In the genomic region with DNA sequence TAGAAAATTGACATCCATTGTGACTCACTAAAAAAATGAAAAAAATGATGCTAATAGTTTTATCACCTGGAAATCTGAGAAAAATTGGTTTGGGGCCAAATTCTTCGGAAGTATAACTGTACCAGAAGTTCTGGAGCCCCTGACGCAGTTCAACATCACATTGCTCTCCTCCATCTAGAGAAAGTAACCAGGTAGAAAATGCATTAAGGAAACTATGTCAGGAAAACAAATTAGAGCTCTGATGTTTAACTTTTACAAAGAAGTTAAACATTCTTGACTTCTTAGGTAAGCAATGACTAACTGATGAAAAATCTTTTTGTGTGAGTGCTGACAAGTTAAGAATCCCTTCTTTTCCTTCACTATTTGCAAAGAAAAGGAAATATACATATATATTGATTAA, we compare ENCODE assay signal across 30 cellular contexts.
DNase-seq lines count a peak whose midpoint lies in the region; ATAC-seq, FAIRE-seq and TF ChIP-seq lines count a peak whose summit lies in the region.
"Had no signal": no experiment of that assay in that cellular context is flagged by ENCODE, and none has a peak within 500 bp of the region (broad histone marks: within the 10 kb centered on the region; RNA-seq: fewer than 3 reads in every experiment).

No MANE protein-coding gene starts in this region.

- BruUV-seq in endothelial cell of umbilical vein (replicated peaks; lab: Mats Ljungman, UMichigan): no TSS peak

- H3K36me3 Mint-ChIP-seq in progenitor cell of endocrine pancreas (ENCODE audit: insufficient read depth): peaks cover 3% of the 10 kb centered on the region
- H3K36me3 Mint-ChIP-seq: activated naive CD4-positive, alpha-beta T cell treated with anti-CD3 and anti-CD28 coated beads, Interleukin-2, amount 50 U/mL, for 72 hours; naive thymus-derived CD4-positive, alpha-beta T cell had no signal

- TF ChIP-seq CTCF in endothelial cell of umbilical vein (IDR thresholded peaks at IDR 0.05; ENCODE audit: extremely low read depth in 1 of 2, insufficient read depth in 1 of 2, low read depth in 1 of 2, low read length in 2 of 2): no peak
- TF ChIP-seq CTCF in progenitor cell of endocrine pancreas (IDR thresholded peaks at IDR 0.05; ENCODE audit: unreplicated experiment): no peak

- H3K27ac ChIP-seq in endothelial cell of umbilical vein (ENCODE audit: insufficient read depth, low read depth, low read length): no peak overlapping the region
- H3K27ac ChIP-seq: BLaER1 treated with 17β-estradiol and CSF1 and Interleukin-3, amounts not matched to agents 10 nM and 100 nM; cardiac muscle cell; colonic mucosa; HL-60; neutrophil; right lobe of liver; SJSA1; spleen; stomach; uterus had no signal

- H3K4me1 ChIP-seq in endothelial cell of umbilical vein (ENCODE audit: control insufficient read depth, extremely low read depth, insufficient read depth, low read length): no peaks in the 10 kb centered on the region
- H3K4me1 ChIP-seq: BLaER1 treated with 17β-estradiol and CSF1 and Interleukin-3, amounts not matched to agents 10 nM and 100 nM; colonic mucosa; right lobe of liver; SJSA1; spleen; stomach; uterus had no signal

- POLR2A ChIA-PET in endothelial cell of umbilical vein (lab: Charles Lee): no interaction called here

- CTCF ChIA-PET in endothelial cell of umbilical vein (lab: Charles Lee): no interaction called here

- H3K9me3 Mint-ChIP-seq in progenitor cell of endocrine pancreas (ENCODE audit: low read depth): peaks cover 8% of the 10 kb centered on the region

- H3K4me3 ChIP-seq in endothelial cell of umbilical vein (replicated peaks in 1 of 3; ENCODE audit: insufficient read depth in 1 of 3, low read depth in 1 of 3, low read length in 3 of 3): no peak overlapping the region
- H3K4me3 ChIP-seq: BLaER1 treated with 17β-estradiol and CSF1 and Interleukin-3, amounts not matched to agents 10 nM and 100 nM; cardiac muscle cell; colonic mucosa; right lobe of liver; SJSA1; spleen; stomach; uterus had no signal

- no peak overlapping the region for H3K4me3 Mint-ChIP-seq in progenitor cell of endocrine pancreas (ENCODE audit: low read depth)
- H3K4me3 Mint-ChIP-seq: naive thymus-derived CD4-positive, alpha-beta T cell had no signal

- dilution Hi-C loops in endothelial cell of umbilical vein (cut with MboI; ENCODE audit: extremely low pct_ligation_motif_present, low sequenced_read_pairs): no loop called here

- ATAC-seq in HG03196 (IDR thresholded peaks at IDR 0.05; ENCODE audit: unreplicated experiment) (no peak), GM18868 (IDR thresholded peaks at IDR 0.05; ENCODE audit: unreplicated experiment) (no peak)
- ATAC-seq: activated naive CD4-positive, alpha-beta T cell treated with anti-CD3 and anti-CD28 coated beads, Interleukin-2, amount 50 U/mL, for 72 hours; HepG2; naive thymus-derived CD4-positive, alpha-beta T cell; right lobe of liver had no signal

- H3K27ac Mint-ChIP-seq in progenitor cell of endocrine pancreas: peak overlapping the region; percentile 88
- H3K27ac Mint-ChIP-seq: activated naive CD4-positive, alpha-beta T cell treated with anti-CD3 and anti-CD28 coated beads, Interleukin-2, amount 50 U/mL, for 72 hours; naive thymus-derived CD4-positive, alpha-beta T cell had no signal

- H3K9me1 ChIP-seq in endothelial cell of umbilical vein (replicated peaks; ENCODE audit: control insufficient read depth, extremely low read depth, insufficient read depth, low read length): no peaks in the 10 kb centered on the region

- H3K9ac ChIP-seq in endothelial cell of umbilical vein (replicated peaks; ENCODE audit: extremely low read depth, insufficient read depth, low read length): no peak overlapping the region
- H3K9ac ChIP-seq: BLaER1 treated with 17β-estradiol and CSF1 and Interleukin-3, amounts not matched to agents 10 nM and 100 nM had no signal

- H3K27me3 Mint-ChIP-seq in progenitor cell of endocrine pancreas: no peaks in the 10 kb centered on the region
- H3K27me3 Mint-ChIP-seq: naive thymus-derived CD4-positive, alpha-beta T cell had no signal

- peaks cover 17% of the 10 kb centered on the region for H3K4me1 Mint-ChIP-seq in progenitor cell of endocrine pancreas (ENCODE audit: low read depth)
- H3K4me1 Mint-ChIP-seq: naive thymus-derived CD4-positive, alpha-beta T cell had no signal

- FAIRE-seq in endothelial cell of umbilical vein (lab: Jason Lieb, UNC): no peak
- no peak for FAIRE-seq in GM12891 (lab: Jason Lieb, UNC)
- FAIRE-seq: HepG2 had no signal

- H3K79me2 ChIP-seq in endothelial cell of umbilical vein (ENCODE audit: control insufficient read depth, insufficient read depth, low read length): no peaks in the 10 kb centered on the region

- H3K27me3 ChIP-seq in endothelial cell of umbilical vein (ENCODE audit: control insufficient read depth in 2 of 2, insufficient read depth in 2 of 2, low read length in 2 of 2): no peaks in the 10 kb centered on the region
- H3K27me3 ChIP-seq: BLaER1 treated with 17β-estradiol and CSF1 and Interleukin-3, amounts not matched to agents 10 nM and 100 nM; cardiac muscle cell; colonic mucosa; neutrophil; right lobe of liver; SJSA1; spleen; stomach; uterus had no signal

- TF ChIP-seq POLR2A in endothelial cell of umbilical vein (IDR thresholded peaks at IDR 0.05; ENCODE audit: low read depth, low read length) (no peak), GM12891 (IDR thresholded peaks at IDR 0.05; ENCODE audit: low read depth, low read length) (no peak)

- intact Hi-C loops in endothelial cell of umbilical vein (cut with micrococcal nuclease): no loop called here

- no peak overlapping the region for H3K4me2 ChIP-seq in endothelial cell of umbilical vein (ENCODE audit: insufficient read depth, low read length)
- H3K4me2 ChIP-seq: BLaER1 treated with 17β-estradiol and CSF1 and Interleukin-3, amounts not matched to agents 10 nM and 100 nM had no signal

- no peak overlapping the region for H2AFZ ChIP-seq in endothelial cell of umbilical vein (ENCODE audit: low read depth, low read length)

- H3K36me3 ChIP-seq in endothelial cell of umbilical vein (ENCODE audit: control insufficient read depth in 2 of 2, extremely low read depth in 1 of 2, insufficient read depth in 2 of 2, low read length in 2 of 2): no peaks in the 10 kb centered on the region
- H3K36me3 ChIP-seq: BLaER1 treated with 17β-estradiol and CSF1 and Interleukin-3, amounts not matched to agents 10 nM and 100 nM; cardiac muscle cell; colonic mucosa; neutrophil; right lobe of liver; SJSA1; spleen; stomach; uterus had no signal

- no peaks in the 10 kb centered on the region for H3K9me3 ChIP-seq in endothelial cell of umbilical vein (replicated peaks; ENCODE audit: control insufficient read depth, insufficient read depth, low read length)
- H3K9me3 ChIP-seq: BLaER1 treated with 17β-estradiol and CSF1 and Interleukin-3, amounts not matched to agents 10 nM and 100 nM; colonic mucosa; neutrophil; right lobe of liver; SJSA1; spleen; stomach; uterus had no signal

- DNase-seq in ELR (ENCODE audit: low read depth) (peak; percentile 48), NCI-H460 (ENCODE audit: extremely low read depth, low read depth) (peak; percentile 33), endothelial cell of umbilical vein (ENCODE audit: low read depth, low spot score) (no peak), progenitor cell of endocrine pancreas (ENCODE audit: low spot score, unreplicated experiment) (no peak), GM12891 (ENCODE audit: insufficient read length, low spot score) (no peak)
- DNase-seq: activated CD4-positive, alpha-beta T cell treated with anti-CD3 and anti-CD28 coated beads for 48 hours; amygdala; colonic mucosa; effector CD4-positive, alpha-beta T cell; GOT3; naive thymus-derived CD4-positive, alpha-beta T cell; NCI-H1417 treated with DMSO at 0.1 percent for 48 hours; NCI-H2029 treated with DMSO at 0.1 percent for 48 hours; NCI-H2227 treated with DMSO at 0.1 percent for 48 hours; NCI-H69; posterior cingulate gyrus; right lobe of liver; spleen; stomach; T1000; uterus had no signal

- H4K20me1 ChIP-seq in endothelial cell of umbilical vein (replicated peaks; ENCODE audit: control insufficient read depth, extremely low read depth, insufficient read depth, low read length): no peaks in the 10 kb centered on the region
- H4K20me1 ChIP-seq: BLaER1 treated with 17β-estradiol and CSF1 and Interleukin-3, amounts not matched to agents 10 nM and 100 nM had no signal

TF ChIP-seq in endothelial cell of umbilical vein, 7 proteins besides CTCF, POLR2A, EP300 and RAD21:
- TF ChIP-seq FOS (IDR thresholded peaks at IDR 0.05; ENCODE audit: borderline replicate concordance, insufficient read depth, low read length) (peak; percentile 25), MYC (IDR thresholded peaks at IDR 0.05; ENCODE audit: low read depth, low read length) (no peak)

TF ChIP-seq in GM12891, 5 proteins besides CTCF, POLR2A, EP300 and RAD21:
- TF ChIP-seq POLR2AphosphoS5 (IDR thresholded peaks at IDR 0.05; ENCODE audit: low read depth, low read length): no peak
TF ChIP-seq in GM12891: peak in this region for 0.

Comparison
In these comparisons a context has a peak if more than half of its experiments do, and no peak if none do; other contexts are left out.
1. DNase-seq: peak in ELR (single experiment) and NCI-H460 (single experiment); none in endothelial cell of umbilical vein (single experiment), progenitor cell of endocrine pancreas (single experiment) and GM12891 (single experiment).